Comparison of ENCODE assay signal across 1 cellular context in genomic region chr19:2481466-2481865, GRCh38.
TF ChIP-seq lines count a peak whose summit lies in the region.

No MANE protein-coding gene starts in this region.

TF ChIP-seq in H1, 55 proteins besides CTCF, POLR2A, EP300 and RAD21:
- no peak for TF ChIP-seq PHF8 (conservative IDR thresholded peaks at IDR 0.05; ENCODE audit: low read depth, low read length)
- no peak for TF ChIP-seq CEBPB (IDR thresholded peaks at IDR 0.05; ENCODE audit: low read depth, low read length)
- TF ChIP-seq FOSL1 (IDR thresholded peaks at IDR 0.05; ENCODE audit: insufficient read depth, low read depth, low read length): no peak
- no peak for TF ChIP-seq YY1 (IDR thresholded peaks at IDR 0.05; ENCODE audit: low read depth, low read length)
- TF ChIP-seq SUZ12 (IDR thresholded peaks at IDR 0.05; ENCODE audit: low read length): no peak
- no peak for TF ChIP-seq TAF1 (IDR thresholded peaks at IDR 0.05; ENCODE audit: low read depth, low read length)
- TF ChIP-seq SP2 (IDR thresholded peaks at IDR 0.05; ENCODE audit: low read length): no peak
- no peak for TF ChIP-seq MAX (IDR thresholded peaks at IDR 0.05)
- TF ChIP-seq E2F6 (IDR thresholded peaks at IDR 0.05): no peak
- TF ChIP-seq ASH2L (IDR thresholded peaks at IDR 0.05; ENCODE audit: low read length): no peak
- no peak for TF ChIP-seq ZNF274 (IDR thresholded peaks at IDR 0.05; ENCODE audit: borderline replicate concordance, extremely low read depth, low read length)
